In genomic region chr15:78162038-78162437, GRCh38 we compare ENCODE assay signal across 12 cellular contexts. TPM values are rescaled to one million over a fixed set of nuclear protein-coding genes. Genes with fewer than 3 reads are reported as not detected.
A peak's percentile ranks its signal among the peaks of the same experiment; 100 is the strongest.
DNase-seq lines count a peak whose midpoint lies in the region; ATAC-seq and TF ChIP-seq lines count a peak whose summit lies in the region.
"Had no signal": no experiment of that assay in that cellular context is flagged by ENCODE, and none has a peak within 500 bp of the region (broad histone marks: within the 10 kb centered on the region; RNA-seq: fewer than 3 reads in every experiment).

No MANE protein-coding gene starts in this region.

- H3K27ac Mint-ChIP-seq in activated CD8-positive, alpha-beta T cell treated with anti-CD3 and anti-CD28 coated beads for 36 hours: peak overlapping the region; percentile 65
- H3K27ac Mint-ChIP-seq in central memory CD8-positive, alpha-beta T cell (ENCODE audit: low read depth): peak overlapping the region; percentile 67
- H3K27ac Mint-ChIP-seq: dendritic cell treated with granulocyte-macrophage colony-stimulating factor and Interleukin-4, amounts not matched to agents 40 ng/mL and 50 ng/mL, for 4 days had no signal

- H3K4me3 ChIP-seq in Jurkat, Clone E6-1 (ENCODE audit: low read length): peak overlapping the region; percentile 39
- H3K4me3 ChIP-seq: adrenal gland, lung had no signal

- peak; percentile 96 for ATAC-seq in activated CD8-positive, alpha-beta T cell treated with anti-CD3 and anti-CD28 coated beads for 36 hours
- ATAC-seq in central memory CD8-positive, alpha-beta T cell (replicated peaks; ENCODE audit: extremely low read depth, poor library complexity, severe bottlenecking): peak; percentile 97

- peaks cover 43% of the 10 kb centered on the region for H3K36me3 Mint-ChIP-seq in activated CD8-positive, alpha-beta T cell treated with anti-CD3 and anti-CD28 coated beads for 36 hours (ENCODE audit: low read depth)
- H3K36me3 Mint-ChIP-seq in central memory CD8-positive, alpha-beta T cell (ENCODE audit: insufficient read depth): peaks cover 47% of the 10 kb centered on the region

- H3K27me3 Mint-ChIP-seq in activated CD8-positive, alpha-beta T cell treated with anti-CD3 and anti-CD28 coated beads for 36 hours: no peaks in the 10 kb centered on the region
- H3K27me3 Mint-ChIP-seq in central memory CD8-positive, alpha-beta T cell: no peaks in the 10 kb centered on the region
- H3K27me3 Mint-ChIP-seq: dendritic cell treated with granulocyte-macrophage colony-stimulating factor and Interleukin-4, amounts not matched to agents 40 ng/mL and 50 ng/mL, for 4 days had no signal

- intact Hi-C loops in activated CD8-positive, alpha-beta T cell treated with anti-CD3 and anti-CD28 coated beads for 36 hours (cut with micrococcal nuclease): no loop called here

- H3K4me1 Mint-ChIP-seq in activated CD8-positive, alpha-beta T cell treated with anti-CD3 and anti-CD28 coated beads for 36 hours (ENCODE audit: low read depth): peaks cover 6% of the 10 kb centered on the region
- H3K4me1 Mint-ChIP-seq in central memory CD8-positive, alpha-beta T cell: no peaks in the 10 kb centered on the region

- no peaks in the 10 kb centered on the region for H3K9me3 Mint-ChIP-seq in activated CD8-positive, alpha-beta T cell treated with anti-CD3 and anti-CD28 coated beads for 36 hours
- no peaks in the 10 kb centered on the region for H3K9me3 Mint-ChIP-seq in central memory CD8-positive, alpha-beta T cell
- H3K9me3 Mint-ChIP-seq: dendritic cell treated with granulocyte-macrophage colony-stimulating factor and Interleukin-4, amounts not matched to agents 40 ng/mL and 50 ng/mL, for 4 days had no signal

- H3K4me3 Mint-ChIP-seq in activated CD8-positive, alpha-beta T cell treated with anti-CD3 and anti-CD28 coated beads for 36 hours: no peak overlapping the region
- H3K4me3 Mint-ChIP-seq in central memory CD8-positive, alpha-beta T cell: no peak overlapping the region
- H3K4me3 Mint-ChIP-seq: dendritic cell treated with granulocyte-macrophage colony-stimulating factor and Interleukin-4, amounts not matched to agents 40 ng/mL and 50 ng/mL, for 4 days had no signal

- CTCF ChIA-PET in activated CD8-positive, alpha-beta T cell treated with anti-CD3 and anti-CD28 coated beads for 36 hours (lab: Charles Lee): interaction anchor here (0.9 to 2.5 kb wide), 4 partner anchors 10 to 78 kb away, joined by 3 to 12 read pairs (median 3); no protein-coding TSS in a partner anchor

- peak; percentile 91 for DNase-seq in Jurkat, Clone E6-1 (ENCODE audit: low read depth, low spot score)
- peak; percentile 68 for DNase-seq in activated CD8-positive, alpha-beta T cell treated with anti-CD3 and anti-CD28 coated beads for 36 hours
- DNase-seq in central memory CD8-positive, alpha-beta T cell (ENCODE audit: low spot score in 2 of 2): peak in 1 of 2 donors; percentile 64
- peak; percentile 20 for DNase-seq in stimulated activated CD4-positive, alpha-beta T cell treated with anti-CD3 and anti-CD28 coated beads, Interleukin-2, amount 100 ng/mL, for 4 hours (ENCODE audit: low read depth)
- DNase-seq in glomerular visceral epithelial cell (ENCODE audit: extremely low spot score) (no peak), CD1c-positive myeloid dendritic cell (ENCODE audit: extremely low spot score) (no peak), AG08395 (ENCODE audit: low spot score) (no peak), MV-4-11 (lab: John Stamatoyannopoulos, UW) (no peak)
- DNase-seq: adrenal gland, NCI-H2029 had no signal

- POLR2A ChIA-PET in activated CD8-positive, alpha-beta T cell treated with anti-CD3 and anti-CD28 coated beads for 36 hours (lab: Charles Lee): interaction anchor here (0.9 to 1.7 kb wide), 3 partner anchors 12 to 22 kb away, joined by 3 to 6 read pairs (median 3); partner anchors contain the start of gene IDH3A

- no peak for TF ChIP-seq CTCF in activated CD8-positive, alpha-beta T cell treated with anti-CD3 and anti-CD28 coated beads for 36 hours (IDR thresholded peaks at IDR 0.05)

RNA-seq across cellular contexts. Expression of gene IDH3A, which starts 12.9 kb away (rescaled TPM):
- 116 TPM for polyA plus RNA-seq in Jurkat, Clone E6-1 (2012; ENCODE audit: insufficient read depth, insufficient read length)
- 100 to 1,000 TPM; 106 to 110 TPM for total RNA-seq in activated CD8-positive, alpha-beta T cell treated with anti-CD3 and anti-CD28 coated beads for 36 hours

RNA-seq across cellular contexts. Expression of gene CIB2, which starts 30.8 kb away (rescaled TPM):
- 30.8 TPM for polyA plus RNA-seq in Jurkat, Clone E6-1 (2012; ENCODE audit: insufficient read depth, insufficient read length)
- 1 to 10 TPM; 1.6 TPM for total RNA-seq in activated CD8-positive, alpha-beta T cell treated with anti-CD3 and anti-CD28 coated beads for 36 hours

Comparison
In these comparisons a context has a peak if more than half of its experiments do, and no peak if none do; other contexts are left out.
1. DNase-seq: peak in Jurkat, Clone E6-1 (single experiment), activated CD8-positive, alpha-beta T cell treated with anti-CD3 and anti-CD28 coated beads for 36 hours (single experiment) and stimulated activated CD4-positive, alpha-beta T cell treated with anti-CD3 and anti-CD28 coated beads, Interleukin-2, amount 100 ng/mL, for 4 hours (single experiment); none in glomerular visceral epithelial cell (single experiment), CD1c-positive myeloid dendritic cell (single experiment), AG08395 (single experiment) and MV-4-11 (single experiment).